Comparison of ENCODE assay signal across 34 cellular contexts in genomic region chr5:33136785-33137184, GRCh38.
"Had no signal": no experiment of that assay in that cellular context is flagged by ENCODE, and none has a peak within 500 bp of the region (broad histone marks: within the 10 kb centered on the region; RNA-seq: fewer than 3 reads in every experiment).

No MANE protein-coding gene starts in this region.

- H3K4me2 ChIP-seq: KMS-11 had no signal

- H3K9ac ChIP-seq: KMS-11 had no signal

- DNase-seq: Karpas-422, Kasumi-1, MM.1S, MV-4-11, NCI-H1048, NCI-H1092, NCI-H1092 treated with DMSO at 0.1 percent for 48 hours, NCI-H1105, NCI-H1105 treated with DMSO at 0.1 percent for 48 hours, NCI-H1417, NCI-H1417 treated with DMSO at 0.1 percent for 48 hours, NCI-H1436, NCI-H1436 treated with DMSO at 0.1 percent for 48 hours, NCI-H146, NCI-H1694, NCI-H1694 treated with DMSO at 0.1 percent for 48 hours, NCI-H187, NCI-H187 treated with DMSO at 0.1 percent for 48 hours, NCI-H1930, NCI-H2029, NCI-H2029 treated with DMSO at 0.1 percent for 48 hours, NCI-H2081, NCI-H2081 treated with DMSO at 0.1 percent for 48 hours, NCI-H2107, NCI-H2171, NCI-H2171 treated with DMSO at 0.1 percent for 48 hours, NCI-H2227 treated with DMSO at 0.1 percent for 48 hours, NCI-H226, NCI-H345, NCI-H446, NCI-H446 treated with DMSO at 0.1 percent for 48 hours, NCI-H510A, NCI-H510A treated with DMSO at 0.1 percent for 48 hours had no signal

- H3K27ac ChIP-seq: KMS-11 had no signal
